Comparison of ENCODE assay signal across 15 cellular contexts in genomic region chr17:77432791-77433190, GRCh38.
DNase-seq lines count a peak whose midpoint lies in the region; ATAC-seq and TF ChIP-seq lines count a peak whose summit lies in the region.
"Had no signal": no experiment of that assay in that cellular context is flagged by ENCODE, and none has a peak within 500 bp of the region (broad histone marks: within the 10 kb centered on the region; RNA-seq: fewer than 3 reads in every experiment).

No MANE protein-coding gene starts in this region.

- peak overlapping the region; percentile 52 for H3K27ac ChIP-seq in CD4-positive, CD25-positive, alpha-beta regulatory T cell (ENCODE audit: insufficient read depth, low read length, poor library complexity, severe bottlenecking)
- H3K27ac ChIP-seq in GM23338 (ENCODE audit: low read depth) (no peak overlapping the region), muscle layer of colon (ENCODE audit: low read depth, low read length) (peak overlapping the region; percentile 45)
- H3K27ac ChIP-seq: left lung, pancreas had no signal

- TF ChIP-seq CTCF in GM23338 (conservative IDR thresholded peaks at IDR 0.05; ENCODE audit: low read depth in 2 of 2): no peak

- H3K36me3 ChIP-seq in CD4-positive, CD25-positive, alpha-beta regulatory T cell (ENCODE audit: control insufficient read depth, insufficient read depth, low read length): peaks cover 3% of the 10 kb centered on the region
- H3K36me3 ChIP-seq in GM23338 (ENCODE audit: insufficient read depth) (no peaks in the 10 kb centered on the region), muscle layer of colon (ENCODE audit: insufficient read depth, low read length) (no peaks in the 10 kb centered on the region)
- H3K36me3 ChIP-seq: pancreas had no signal

- no peak overlapping the region for H2AFZ ChIP-seq in GM23338

- peaks cover 0 to 99% (median 31%) of the 10 kb centered on the region in 4 donors for H3K4me1 Mint-ChIP-seq in CD4-positive, CD25-positive, alpha-beta regulatory T cell
- peaks cover 82% of the 10 kb centered on the region for H3K4me1 Mint-ChIP-seq in GM23338

- no peak for DNase-seq in CD4-positive, CD25-positive, alpha-beta regulatory T cell
- DNase-seq in GM23338 (ENCODE audit: low spot score) (no peak), MV-4-11 (lab: John Stamatoyannopoulos, UW) (no peak), NCI-H446 treated with DMSO at 0.1 percent for 48 hours (lab: John Stamatoyannopoulos, UW) (no peak), G401 (ENCODE audit: low spot score) (no peak), KBM-7 (no peak)
- no peak for DNase-seq in activated naive CD4-positive, alpha-beta T cell treated with anti-CD3 and anti-CD28 coated beads, Interleukin-2, amount 50 U/mL, for 72 hours (ENCODE audit: low spot score in 2 of 2)
- DNase-seq: activated CD4-positive, CD25-positive, alpha-beta regulatory T cell; effector CD4-positive, alpha-beta T cell; NCI-H1417 treated with DMSO at 0.1 percent for 48 hours; NCI-H526 treated with DMSO at 0.1 percent for 48 hours; stimulated activated CD4-positive, alpha-beta T cell treated with anti-CD3 and anti-CD28 coated beads, Interleukin-4, amount 100 ng/mL, for 4 hours had no signal

- no peak for ATAC-seq in CD4-positive, CD25-positive, alpha-beta regulatory T cell (ENCODE audit: low read depth in 2 of 2)
- peak; percentile 3; the same call in 2 of the 3 replicates for ATAC-seq in GM23338
- ATAC-seq in activated naive CD4-positive, alpha-beta T cell treated with anti-CD3 and anti-CD28 coated beads, Interleukin-2, amount 50 U/mL, for 72 hours: no peak
- ATAC-seq: left lung, pancreas had no signal

- H3K4me2 ChIP-seq in GM23338: peak overlapping the region; percentile 58

- peaks cover 5% of the 10 kb centered on the region for H4K20me1 ChIP-seq in GM23338 (replicated peaks; ENCODE audit: insufficient read depth)

- H3K27ac Mint-ChIP-seq in CD4-positive, CD25-positive, alpha-beta regulatory T cell: peak overlapping the region in 2 of 3 donors; percentile 79 to 85
- H3K27ac Mint-ChIP-seq in GM23338: no peak overlapping the region
- peak overlapping the region; percentile 29 to 77 for H3K27ac Mint-ChIP-seq in activated naive CD4-positive, alpha-beta T cell treated with anti-CD3 and anti-CD28 coated beads, Interleukin-2, amount 50 U/mL, for 72 hours

- H3K9me3 ChIP-seq in CD4-positive, CD25-positive, alpha-beta regulatory T cell (ENCODE audit: control insufficient read depth in 2 of 2, low read length in 2 of 2): no peaks in the 10 kb centered on the region
- H3K9me3 ChIP-seq in muscle layer of colon (ENCODE audit: low read length): no peaks in the 10 kb centered on the region
- H3K9me3 ChIP-seq: left lung, pancreas had no signal

- in situ Hi-C loops in G401 (cut with HindIII; ENCODE audit: low sequenced_read_pairs) (no loop called here), KBM-7 (cut with MboI; ENCODE audit: low pct_unique_long_range_greater_than_20kb, low sequenced_read_pairs) (no loop called here)

- peaks cover 82% of the 10 kb centered on the region for H3K4me1 ChIP-seq in CD4-positive, CD25-positive, alpha-beta regulatory T cell (ENCODE audit: control insufficient read depth, insufficient read depth, low read length, poor library complexity, severe bottlenecking)
- peaks cover 44% of the 10 kb centered on the region for H3K4me1 ChIP-seq in GM23338 (ENCODE audit: insufficient read depth)
- H3K4me1 ChIP-seq in muscle layer of colon (ENCODE audit: insufficient read depth, low read length): peaks cover 95% of the 10 kb centered on the region

- H3K36me3 Mint-ChIP-seq in CD4-positive, CD25-positive, alpha-beta regulatory T cell: peaks cover 4% of the 10 kb centered on the region
- no peaks in the 10 kb centered on the region for H3K36me3 Mint-ChIP-seq in GM23338 (ENCODE audit: low read depth)
- peaks cover 11 to 15% of the 10 kb centered on the region in 2 donors for H3K36me3 Mint-ChIP-seq in activated naive CD4-positive, alpha-beta T cell treated with anti-CD3 and anti-CD28 coated beads, Interleukin-2, amount 50 U/mL, for 72 hours

- H3K79me2 ChIP-seq in GM23338 (replicated peaks; ENCODE audit: insufficient read depth): peaks cover 69% of the 10 kb centered on the region

- H3K4me3 ChIP-seq in CD4-positive, CD25-positive, alpha-beta regulatory T cell (ENCODE audit: low read depth, low read length): no peak overlapping the region
- H3K4me3 ChIP-seq in GM23338 (no peak overlapping the region), muscle layer of colon (ENCODE audit: low read depth in 1 of 2, low read length in 2 of 2) (no peak overlapping the region)
- H3K4me3 ChIP-seq: left lung, pancreas had no signal

- peak overlapping the region; percentile 7 to 91 (median 76) for H3K4me3 Mint-ChIP-seq in CD4-positive, CD25-positive, alpha-beta regulatory T cell
- no peak overlapping the region for H3K4me3 Mint-ChIP-seq in GM23338

- H3K27me3 Mint-ChIP-seq in CD4-positive, CD25-positive, alpha-beta regulatory T cell: no peaks in the 10 kb centered on the region
- H3K27me3 Mint-ChIP-seq in GM23338 (ENCODE audit: insufficient read depth, low read depth, poor library complexity): peaks cover 13% of the 10 kb centered on the region

- no peak overlapping the region for H3K9ac ChIP-seq in muscle layer of colon (ENCODE audit: low read length)

- H3K9me3 Mint-ChIP-seq in CD4-positive, CD25-positive, alpha-beta regulatory T cell: no peaks in the 10 kb centered on the region
- H3K9me3 Mint-ChIP-seq in GM23338: no peaks in the 10 kb centered on the region
- H3K9me3 Mint-ChIP-seq in activated naive CD4-positive, alpha-beta T cell treated with anti-CD3 and anti-CD28 coated beads, Interleukin-2, amount 50 U/mL, for 72 hours: no peaks in the 10 kb centered on the region

- H3F3A ChIP-seq in GM23338 (replicated peaks; ENCODE audit: low read depth): 0 out of 2 replicates have a peak, but pooled peaks cover 5% of the 10 kb centered on the region

- H3K27me3 ChIP-seq in CD4-positive, CD25-positive, alpha-beta regulatory T cell (ENCODE audit: control insufficient read depth, insufficient read depth, low read length): no peaks in the 10 kb centered on the region
- H3K27me3 ChIP-seq in GM23338 (ENCODE audit: insufficient read depth): no peaks in the 10 kb centered on the region
- H3K27me3 ChIP-seq in muscle layer of colon (ENCODE audit: control insufficient read depth in 1 of 2, insufficient read depth in 2 of 2, low read length in 2 of 2): no peaks in the 10 kb centered on the region
- H3K27me3 ChIP-seq: left lung, pancreas had no signal

- H3K9me2 ChIP-seq in GM23338 (ENCODE audit: insufficient read depth): no peaks in the 10 kb centered on the region

TF ChIP-seq in GM23338, 12 proteins besides CTCF, POLR2A, EP300 and RAD21 (continues in another document):
- TF ChIP-seq ZNF331 (CRISPR knock-in tag; IDR thresholded peaks at IDR 0.05; ENCODE audit: low read depth) (no peak), NANOG (IDR thresholded peaks at IDR 0.05; ENCODE audit: borderline replicate concordance) (no peak), EZH2phosphoT487 (IDR thresholded peaks at IDR 0.05; ENCODE audit: unreplicated experiment) (no peak), ETS1 (IDR thresholded peaks at IDR 0.05) (no peak), CREB1 (CRISPR knock-in tag; IDR thresholded peaks at IDR 0.05; ENCODE audit: low read depth) (no peak), ZNF114 (CRISPR knock-in tag; IDR thresholded peaks at IDR 0.05) (no peak), REST (IDR thresholded peaks at IDR 0.05; ENCODE audit: unreplicated experiment) (no peak), JUNB (IDR thresholded peaks at IDR 0.05; ENCODE audit: unreplicated experiment) (no peak), POLR2AphosphoS5 (IDR thresholded peaks at IDR 0.05; ENCODE audit: low read depth) (no peak), STAT1 (IDR thresholded peaks at IDR 0.05; ENCODE audit: unreplicated experiment) (no peak), EZH2 (IDR thresholded peaks at IDR 0.05; ENCODE audit: low read depth, unreplicated experiment) (no peak)
